In genomic region chr13:94435604-94436226, GRCh38 we compare ENCODE assay signal across 8 cellular contexts. TPM values are rescaled to one million over a fixed set of nuclear protein-coding genes. Genes with fewer than 3 reads are reported as not detected.
DNase-seq lines count a peak whose midpoint lies in the region; ATAC-seq and TF ChIP-seq lines count a peak whose summit lies in the region.

No MANE protein-coding gene starts in this region.

- no peaks in the 10 kb centered on the region for H3K4me1 ChIP-seq in esophagus muscularis mucosa

- H3K4me3 Mint-ChIP-seq in neural crest cell, result no peak overlapping the region
- H3K4me3 Mint-ChIP-seq in activated T-helper 1 cell treated with anti-CD3 and anti-CD28 coated beads, Interleukin-12 subunit alpha, Interleukin-12 subunit beta, Interleukin-2, Interleukin-4 antibody, amounts not matched to agents 30 ng/mL and 10 ng/mL and 1 ng/mL, durations not matched to agents 14 hours and 24 hours and 36 hours, result no peak overlapping the region

- H3K4me3 ChIP-seq in esophagus muscularis mucosa, result no peak overlapping the region

- TF ChIP-seq CTCF in esophagus muscularis mucosa (IDR thresholded peaks at IDR 0.05) (peak; percentile 53 to 71 (median 61)), neural crest cell (conservative IDR thresholded peaks at IDR 0.05) (peak; percentile 79)

- H3K4me1 Mint-ChIP-seq in neural crest cell, result peaks cover 11% of the 10 kb centered on the region
- peaks cover 15% of the 10 kb centered on the region for H3K4me1 Mint-ChIP-seq in activated T-helper 1 cell treated with anti-CD3 and anti-CD28 coated beads, Interleukin-12 subunit alpha, Interleukin-12 subunit beta, Interleukin-2, Interleukin-4 antibody, amounts not matched to agents 30 ng/mL and 10 ng/mL and 1 ng/mL, durations not matched to agents 14 hours and 24 hours and 36 hours (ENCODE audit: low read depth)

- H3K9me3 ChIP-seq in esophagus muscularis mucosa, result no peaks in the 10 kb centered on the region

- H3K36me3 ChIP-seq in esophagus muscularis mucosa, result no peaks in the 10 kb centered on the region

- no peak overlapping the region for H3K27ac Mint-ChIP-seq in neural crest cell (ENCODE audit: unreplicated experiment)
- H3K27ac Mint-ChIP-seq in activated T-helper 1 cell treated with anti-CD3 and anti-CD28 coated beads, Interleukin-12 subunit alpha, Interleukin-12 subunit beta, Interleukin-2, Interleukin-4 antibody, amounts not matched to agents 30 ng/mL and 10 ng/mL and 1 ng/mL, durations not matched to agents 14 hours and 24 hours and 36 hours, result no peak overlapping the region

- peak; percentile 62 for ATAC-seq in GM21529 (IDR thresholded peaks at IDR 0.05; ENCODE audit: unreplicated experiment)

- no peaks in the 10 kb centered on the region for H3K9me3 Mint-ChIP-seq in neural crest cell
- no peaks in the 10 kb centered on the region for H3K9me3 Mint-ChIP-seq in activated T-helper 1 cell treated with anti-CD3 and anti-CD28 coated beads, Interleukin-12 subunit alpha, Interleukin-12 subunit beta, Interleukin-2, Interleukin-4 antibody, amounts not matched to agents 30 ng/mL and 10 ng/mL and 1 ng/mL, durations not matched to agents 14 hours and 24 hours and 36 hours

- WGBS in esophagus muscularis mucosa, result 41% methylated on average over 4 of the region's 4 CpGs

- no peaks in the 10 kb centered on the region for H3K36me3 Mint-ChIP-seq in neural crest cell (ENCODE audit: low read depth)
- no peaks in the 10 kb centered on the region for H3K36me3 Mint-ChIP-seq in activated T-helper 1 cell treated with anti-CD3 and anti-CD28 coated beads, Interleukin-12 subunit alpha, Interleukin-12 subunit beta, Interleukin-2, Interleukin-4 antibody, amounts not matched to agents 30 ng/mL and 10 ng/mL and 1 ng/mL, durations not matched to agents 14 hours and 24 hours and 36 hours (ENCODE audit: low read depth)

- no peak for TF ChIP-seq POLR2A in esophagus muscularis mucosa (IDR thresholded peaks at IDR 0.05; ENCODE audit: low read depth)

- DNase-seq in EH (ENCODE audit: low read depth) (peak; percentile 51), MV-4-11 (lab: John Stamatoyannopoulos, UW) (peak; percentile 33), SIG-M5 treated with dmso at 0.1 percent for 504 hours (lab: John Stamatoyannopoulos, UW; ENCODE audit: unreplicated experiment) (peak; percentile 63), esophagus muscularis mucosa (ENCODE audit: extremely low spot score) (peak; percentile 14), neural crest cell (ENCODE audit: low read depth, low spot score) (no peak), posterior cingulate gyrus (no peak)
- DNase-seq in activated T-helper 1 cell treated with anti-CD3 and anti-CD28 coated beads, Interleukin-12 subunit alpha, Interleukin-12 subunit beta, Interleukin-2, Interleukin-4 antibody, amounts not matched to agents 30 ng/mL and 10 ng/mL and 1 ng/mL, durations not matched to agents 14 hours and 24 hours and 36 hours (ENCODE audit: low spot score), result no peak

- H3K27me3 Mint-ChIP-seq in neural crest cell (ENCODE audit: low read depth), result peaks cover 4% of the 10 kb centered on the region
- H3K27me3 Mint-ChIP-seq in activated T-helper 1 cell treated with anti-CD3 and anti-CD28 coated beads, Interleukin-12 subunit alpha, Interleukin-12 subunit beta, Interleukin-2, Interleukin-4 antibody, amounts not matched to agents 30 ng/mL and 10 ng/mL and 1 ng/mL, durations not matched to agents 14 hours and 24 hours and 36 hours (ENCODE audit: insufficient read depth), result peaks cover 5% of the 10 kb centered on the region

- no peak overlapping the region for H3K27ac ChIP-seq in esophagus muscularis mucosa (replicated peaks in 1 of 4)

- no peak for TF ChIP-seq EP300 in esophagus muscularis mucosa (IDR thresholded peaks at IDR 0.05)

- intact Hi-C loops in esophagus muscularis mucosa (cut with DNase I) (no loop called here), posterior cingulate gyrus (cut with DNase I) (loop anchor here (1.0 kb wide), 1 partner anchor 182 kb away; no protein-coding TSS in a partner anchor)
- intact Hi-C loops in activated T-helper 1 cell treated with anti-CD3 and anti-CD28 coated beads, Interleukin-12 subunit alpha, Interleukin-12 subunit beta, Interleukin-2, Interleukin-4 antibody, amounts not matched to agents 30 ng/mL and 10 ng/mL and 1 ng/mL, durations not matched to agents 14 hours and 24 hours and 36 hours (cut with micrococcal nuclease), result loop anchor here (1.0 to 2.0 kb wide), 3 partner anchors 114 to 969 kb away; no protein-coding TSS in a partner anchor

- H3K27me3 ChIP-seq in esophagus muscularis mucosa, result no peaks in the 10 kb centered on the region

RNA-seq across cellular contexts. Expression of gene DCT, which starts 43.8 kb away (rescaled TPM):
- total RNA-seq in esophagus muscularis mucosa (1 to 10 TPM in 1 of 4 donors, under 1 TPM in 3; under 0.01 to 1.5 (median 0.47) TPM), neural crest cell (0.12 and 0.43 TPM in 2 replicates)
- not detected in 2 replicates for total RNA-seq in activated T-helper 1 cell treated with anti-CD3 and anti-CD28 coated beads, Interleukin-12 subunit alpha, Interleukin-12 subunit beta, Interleukin-2, Interleukin-4 antibody, amounts not matched to agents 30 ng/mL and 10 ng/mL and 1 ng/mL, durations not matched to agents 14 hours and 24 hours and 36 hours

Comparison
In these comparisons a context has a peak if more than half of its experiments do, and no peak if none do; other contexts are left out.
1. DNase-seq: peak in EH (single experiment), MV-4-11 (single experiment), SIG-M5 treated with dmso at 0.1 percent for 504 hours (single experiment) and esophagus muscularis mucosa (single experiment); none in neural crest cell (single experiment), activated T-helper 1 cell treated with anti-CD3 and anti-CD28 coated beads, Interleukin-12 subunit alpha, Interleukin-12 subunit beta, Interleukin-2, Interleukin-4 antibody, amounts not matched to agents 30 ng/mL and 10 ng/mL and 1 ng/mL, durations not matched to agents 14 hours and 24 hours and 36 hours (single experiment) and posterior cingulate gyrus (0 of 10).